Comparison of ENCODE assay signal across 9 cellular contexts in the genomic region with DNA sequence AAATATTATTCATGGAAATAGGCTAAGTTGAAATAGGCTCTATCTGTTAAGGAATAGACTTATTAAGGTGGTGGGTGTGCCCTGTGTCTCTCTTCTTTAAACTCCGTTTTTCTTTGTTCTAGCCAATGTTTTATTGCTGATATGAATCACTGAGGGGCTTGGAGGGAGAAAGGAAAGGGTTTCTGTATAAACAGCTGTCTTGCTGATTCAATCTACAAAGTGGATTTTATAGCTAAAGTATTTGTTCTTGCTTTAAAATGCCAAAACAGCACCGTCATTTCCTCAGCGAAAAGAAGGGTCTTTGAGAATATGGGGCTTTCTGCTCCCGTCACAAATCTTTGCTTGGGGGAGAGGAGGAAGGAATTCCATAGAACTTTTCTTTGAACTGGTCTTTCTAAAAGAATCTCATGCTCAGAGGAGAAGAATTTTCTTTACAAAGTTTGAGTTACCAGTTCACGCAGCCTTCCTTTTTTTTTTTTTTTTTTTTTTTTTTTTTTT. TPM values are rescaled to one million over a fixed set of nuclear protein-coding genes. Genes with fewer than 3 reads are reported as not detected.
DNase-seq lines count a peak whose midpoint lies in the region; ATAC-seq and TF ChIP-seq lines count a peak whose summit lies in the region.
"Had no signal": no experiment of that assay in that cellular context is flagged by ENCODE, and none has a peak within 500 bp of the region (broad histone marks: within the 10 kb centered on the region; RNA-seq: fewer than 3 reads in every experiment).

No MANE protein-coding gene starts in this region.

- ATAC-seq in activated naive CD8-positive, alpha-beta T cell treated with anti-CD3 and anti-CD28 coated beads, Interleukin-2, amount 50 U/mL, for 24 hours = peak; percentile 59
- ATAC-seq in GM19467 (IDR thresholded peaks at IDR 0.05; ENCODE audit: unreplicated experiment) (no peak), HG02610 (IDR thresholded peaks at IDR 0.05; ENCODE audit: unreplicated experiment) (no peak)

- H3K4me1 Mint-ChIP-seq in activated naive CD8-positive, alpha-beta T cell treated with anti-CD3 and anti-CD28 coated beads, Interleukin-2, amount 50 U/mL, for 24 hours = peaks cover 32% of the 10 kb centered on the region
- peaks cover 38% of the 10 kb centered on the region for H3K4me1 Mint-ChIP-seq in nephron

- peak; percentile 6 for DNase-seq in Daoy (ENCODE audit: low read depth)
- DNase-seq in LHCN-M2 (ENCODE audit: low read depth) = peak; percentile 87
- DNase-seq in activated naive CD8-positive, alpha-beta T cell treated with anti-CD3 and anti-CD28 coated beads, Interleukin-2, amount 50 U/mL, for 24 hours = no peak
- no peak for DNase-seq in HT-29 (ENCODE audit: low spot score)
- DNase-seq: effector CD4-positive, alpha-beta T cell; OCI-M1 had no signal

- peaks cover 48% of the 10 kb centered on the region for H3K36me3 Mint-ChIP-seq in activated naive CD8-positive, alpha-beta T cell treated with anti-CD3 and anti-CD28 coated beads, Interleukin-2, amount 50 U/mL, for 24 hours (ENCODE audit: low read depth)
- H3K36me3 Mint-ChIP-seq in nephron (ENCODE audit: low read depth) = peaks cover 70% of the 10 kb centered on the region

- H3K4me3 Mint-ChIP-seq in activated naive CD8-positive, alpha-beta T cell treated with anti-CD3 and anti-CD28 coated beads, Interleukin-2, amount 50 U/mL, for 24 hours = peak overlapping the region; percentile 40
- peak overlapping the region in 2 of 3 experiments; percentile 11 to 19 for H3K4me3 Mint-ChIP-seq in nephron

- peaks cover 8% of the 10 kb centered on the region for H3K9me3 Mint-ChIP-seq in activated naive CD8-positive, alpha-beta T cell treated with anti-CD3 and anti-CD28 coated beads, Interleukin-2, amount 50 U/mL, for 24 hours
- H3K9me3 Mint-ChIP-seq in nephron = peaks cover 27% of the 10 kb centered on the region

- H3K27me3 Mint-ChIP-seq in activated naive CD8-positive, alpha-beta T cell treated with anti-CD3 and anti-CD28 coated beads, Interleukin-2, amount 50 U/mL, for 24 hours = no peaks in the 10 kb centered on the region
- peaks cover 26% of the 10 kb centered on the region for H3K27me3 Mint-ChIP-seq in nephron (ENCODE audit: low read depth)

- TF ChIP-seq CTCF in nephron (IDR thresholded peaks at IDR 0.05; ENCODE audit: unreplicated experiment in 3 of 3) = no peak

- H3K27ac Mint-ChIP-seq in activated naive CD8-positive, alpha-beta T cell treated with anti-CD3 and anti-CD28 coated beads, Interleukin-2, amount 50 U/mL, for 24 hours = no peak overlapping the region
- H3K27ac Mint-ChIP-seq in nephron = peak overlapping the region; percentile 63 to 84 (median 79)

RNA-seq across cellular contexts. Expression of gene MSI2, which starts 39.3 kb away (rescaled TPM):
- 13.8 and 18.8 TPM in 2 replicates for total RNA-seq in Daoy (2014; rRNA removed; shearing (Covaris generic))
- 120 and 126 TPM in 2 replicates for total RNA-seq in LHCN-M2 (2014; rRNA removed)
- polyA plus RNA-seq in LHCN-M2 (2012) = 39.5 TPM
- total RNA-seq in HT-29 (2014; rRNA removed; shearing (Covaris generic)) = 55.8 and 61.2 TPM in 2 replicates

Comparison
In these comparisons a context has a peak if more than half of its experiments do, and no peak if none do; other contexts are left out.
1. DNase-seq: peak in Daoy (single experiment) and LHCN-M2 (single experiment); none in activated naive CD8-positive, alpha-beta T cell treated with anti-CD3 and anti-CD28 coated beads, Interleukin-2, amount 50 U/mL, for 24 hours (single experiment) and HT-29 (single experiment).